ENCODE assay signal across 1 cellular context in the genomic region with DNA sequence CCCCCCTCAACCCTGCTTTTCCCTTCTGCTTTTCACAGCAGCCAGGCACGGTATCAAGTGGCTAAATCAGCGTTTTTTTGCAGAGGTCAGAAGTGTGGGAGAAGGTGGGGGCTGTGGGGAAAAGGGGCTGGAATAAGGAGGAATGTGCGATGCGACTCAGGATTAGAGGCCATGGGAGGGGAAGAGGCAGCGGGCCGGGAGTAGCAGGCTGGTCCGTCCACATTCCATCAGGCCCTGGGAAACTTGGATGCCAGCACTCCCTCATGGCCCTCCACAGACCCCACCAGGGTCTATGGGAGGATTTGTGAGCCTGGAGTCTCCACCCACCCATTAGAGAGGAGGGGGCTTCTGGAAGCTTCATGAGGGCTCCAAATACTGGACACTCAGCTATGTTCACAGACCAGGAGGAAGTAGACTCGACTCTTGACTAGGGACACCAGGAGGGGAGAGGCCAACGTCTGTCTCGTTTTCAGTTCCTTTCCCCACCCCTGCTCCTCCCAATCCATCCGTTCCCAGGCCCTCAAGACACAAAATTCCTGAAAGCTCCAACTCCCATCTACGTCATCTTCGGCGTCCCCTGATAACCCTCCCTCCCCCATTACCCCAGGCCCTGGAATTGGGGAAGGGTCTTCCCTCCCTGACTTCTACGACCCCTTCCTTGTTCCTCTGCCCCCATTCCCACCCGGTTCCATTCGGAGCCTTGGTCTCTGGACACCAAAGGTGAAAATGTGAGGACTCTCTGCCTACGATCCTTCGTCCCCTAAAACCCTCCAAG.
TF ChIP-seq lines count a peak whose summit lies in the region.

No MANE protein-coding gene starts in this region.

TF ChIP-seq in liver, 16 proteins besides CTCF, POLR2A, EP300 and RAD21:
- TF ChIP-seq, protein P1, sequence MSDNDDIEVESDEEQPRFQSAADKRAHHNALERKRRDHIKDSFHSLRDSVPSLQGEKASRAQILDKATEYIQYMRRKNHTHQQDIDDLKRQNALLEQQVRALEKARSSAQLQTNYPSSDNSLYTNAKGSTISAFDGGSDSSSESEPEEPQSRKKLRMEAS (IDR thresholded peaks at IDR 0.05): no peak
- TF ChIP-seq NR2F2 (IDR thresholded peaks at IDR 0.05): peak; percentile 5
